18 cellular contexts compared by ENCODE assay signal in genomic region chr5:141973871-141974595, GRCh38. TPM values are rescaled to one million over a fixed set of nuclear protein-coding genes. Genes with fewer than 3 reads are reported as not detected.
DNase-seq lines count a peak whose midpoint lies in the region; ATAC-seq and TF ChIP-seq lines count a peak whose summit lies in the region.
"Had no signal": no experiment of that assay in that cellular context is flagged by ENCODE, and none has a peak within 500 bp of the region (broad histone marks: within the 10 kb centered on the region; RNA-seq: fewer than 3 reads in every experiment).

No MANE protein-coding gene starts in this region.

- WGBS in mammary epithelial cell (ENCODE audit: low coverage, missing lambda C conversion rate) = 89% methylated on average over 1 of the region's 1 CpG

- H3K9me3 Mint-ChIP-seq in activated CD4-positive, alpha-beta T cell treated with anti-CD3 and anti-CD28 coated beads for 36 hours (ENCODE audit: low read depth) = no peaks in the 10 kb centered on the region
- H3K9me3 Mint-ChIP-seq in activated CD4-positive, alpha-beta T cell treated with anti-CD3 and anti-CD28 coated beads, Interleukin-2, amount 10 ng/mL, durations not matched to agents 7 days and 5 days = no peaks in the 10 kb centered on the region
- H3K9me3 Mint-ChIP-seq: H9, memory B cell had no signal

- H3K36me3 ChIP-seq in Loucy (ENCODE audit: insufficient read depth, low read length) = peaks cover 12% of the 10 kb centered on the region; the same call in 1 of the 2 replicates
- peaks cover 3% of the 10 kb centered on the region for H3K36me3 ChIP-seq in mammary epithelial cell (ENCODE audit: insufficient read depth, low read length)

- H3K4me3 Mint-ChIP-seq in activated CD4-positive, alpha-beta T cell treated with anti-CD3 and anti-CD28 coated beads for 36 hours = no peak overlapping the region
- H3K4me3 Mint-ChIP-seq in activated CD4-positive, alpha-beta T cell treated with anti-CD3 and anti-CD28 coated beads, Interleukin-2, amount 10 ng/mL, durations not matched to agents 7 days and 5 days = no peak overlapping the region
- H3K4me3 Mint-ChIP-seq: H9, memory B cell had no signal

- no peak overlapping the region for H3K27ac ChIP-seq in mammary epithelial cell (ENCODE audit: insufficient read depth, low read depth, low read length)
- H3K27ac ChIP-seq: coronary artery, esophagus squamous epithelium, neutrophil, spleen, suprapubic skin had no signal

- DNase-seq in activated CD4-positive, alpha-beta T cell treated with anti-CD3 and anti-CD28 coated beads for 36 hours = no peak
- no peak for DNase-seq in activated CD4-positive, alpha-beta T cell treated with anti-CD3 and anti-CD28 coated beads, Interleukin-2, amount 10 ng/mL, durations not matched to agents 7 days and 5 days
- DNase-seq in mammary epithelial cell (peak; percentile 19), non-pigmented ciliary epithelial cell (ENCODE audit: low read depth) (peak; percentile 49), mesenteric fat pad (ENCODE audit: low spot score) (no peak), AG20443 (ENCODE audit: low spot score) (no peak)
- DNase-seq: esophagus squamous epithelium, H9, KG1, NCI-H1436 treated with DMSO at 0.1 percent for 48 hours, NCI-H510A, spleen had no signal

- H3K27ac Mint-ChIP-seq in activated CD4-positive, alpha-beta T cell treated with anti-CD3 and anti-CD28 coated beads for 36 hours = peak overlapping the region; percentile 88
- no peak overlapping the region for H3K27ac Mint-ChIP-seq in activated CD4-positive, alpha-beta T cell treated with anti-CD3 and anti-CD28 coated beads, Interleukin-2, amount 10 ng/mL, durations not matched to agents 7 days and 5 days
- H3K27ac Mint-ChIP-seq: H9, memory B cell had no signal

- BruUV-seq in mammary epithelial cell (replicated peaks; lab: Mats Ljungman, UMichigan) = no TSS peak

- intact Hi-C loops in activated CD4-positive, alpha-beta T cell treated with anti-CD3 and anti-CD28 coated beads for 36 hours (cut with DNase I, micrococcal nuclease) = loop anchor here in 1 of 2 experiments (5.0 kb wide), 1 partner anchor 33 kb away; no protein-coding TSS in a partner anchor
- intact Hi-C loops in mammary epithelial cell (cut with micrococcal nuclease) = no loop called here

- CTCF ChIA-PET in activated CD4-positive, alpha-beta T cell treated with anti-CD3 and anti-CD28 coated beads for 36 hours (lab: Charles Lee) = interaction anchor here (0.7 kb wide), 1 partner anchor 13 kb away, joined by 4 read pairs; no protein-coding TSS in a partner anchor
- CTCF ChIA-PET in activated CD4-positive, alpha-beta T cell treated with anti-CD3 and anti-CD28 coated beads, Interleukin-2, amount 10 ng/mL, durations not matched to agents 7 days and 5 days (lab: Charles Lee) = interaction anchor here (6.9 kb wide), 1 partner anchor 15 kb away, joined by 107 read pairs; the partner anchor contains the start of gene PCDH12
- CTCF ChIA-PET in mammary epithelial cell (lab: Charles Lee; ENCODE audit: low non-redundant PET) = no interaction called here

- TF ChIP-seq CTCF in Loucy (conservative IDR thresholded peaks at IDR 0.05; ENCODE audit: low read length) = no peak
- TF ChIP-seq CTCF in mammary epithelial cell (conservative IDR thresholded peaks at IDR 0.05 in 1 of 2, IDR thresholded peaks at IDR 0.05 in 1 of 2; ENCODE audit: extremely low read depth in 1 of 2, insufficient read depth in 1 of 2, low read depth in 1 of 2, low read length in 2 of 2) = no peak

- no peak overlapping the region for H3K9ac ChIP-seq in Loucy (ENCODE audit: low read depth, low read length, poor library complexity, severe bottlenecking)
- no peak overlapping the region for H3K9ac ChIP-seq in mammary epithelial cell (ENCODE audit: insufficient read depth, low read length)

- H3K4me2 ChIP-seq in Loucy (ENCODE audit: low read depth, low read length, poor library complexity, severe bottlenecking) (peak overlapping the region; percentile 30), mammary epithelial cell (ENCODE audit: insufficient read depth, low read depth, low read length) (no peak overlapping the region)

- H3K4me1 ChIP-seq in Loucy (ENCODE audit: insufficient read depth, low read length, poor library complexity, severe bottlenecking) (peaks cover 36% of the 10 kb centered on the region), mammary epithelial cell (ENCODE audit: insufficient read depth, low read length) (peaks cover 18% of the 10 kb centered on the region)

- in situ Hi-C loops in mammary epithelial cell (cut with MboI; ENCODE audit: low sequenced_read_pairs in 2 of 2) = no loop called here

- H3K36me3 Mint-ChIP-seq in activated CD4-positive, alpha-beta T cell treated with anti-CD3 and anti-CD28 coated beads for 36 hours (ENCODE audit: low read depth) = peaks cover 41% of the 10 kb centered on the region
- H3K36me3 Mint-ChIP-seq in activated CD4-positive, alpha-beta T cell treated with anti-CD3 and anti-CD28 coated beads, Interleukin-2, amount 10 ng/mL, durations not matched to agents 7 days and 5 days (ENCODE audit: low read depth) = peaks cover 46% of the 10 kb centered on the region

- H2AFZ ChIP-seq in Loucy (ENCODE audit: low read length) (no peak overlapping the region), mammary epithelial cell (ENCODE audit: low read depth, low read length) (no peak overlapping the region)

- peaks cover 40% of the 10 kb centered on the region for H3K4me1 Mint-ChIP-seq in activated CD4-positive, alpha-beta T cell treated with anti-CD3 and anti-CD28 coated beads for 36 hours
- H3K4me1 Mint-ChIP-seq in activated CD4-positive, alpha-beta T cell treated with anti-CD3 and anti-CD28 coated beads, Interleukin-2, amount 10 ng/mL, durations not matched to agents 7 days and 5 days = peaks cover 36% of the 10 kb centered on the region

- dilution Hi-C loops in mammary epithelial cell (cut with HindIII; ENCODE audit: low sequenced_read_pairs) = no loop called here

- no peaks in the 10 kb centered on the region for H3K9me3 ChIP-seq in Loucy (ENCODE audit: insufficient read depth, low read depth, low read length)
- no peaks in the 10 kb centered on the region for H3K9me3 ChIP-seq in mammary epithelial cell (replicated peaks; ENCODE audit: insufficient read depth, low read length)
- H3K9me3 ChIP-seq: esophagus squamous epithelium, neutrophil, spleen, suprapubic skin had no signal

- H3K4me3 ChIP-seq in Loucy (ENCODE audit: low read length, poor library complexity, severe bottlenecking) (peak overlapping the region; percentile 1), mammary epithelial cell (replicated peaks in 1 of 3; ENCODE audit: insufficient read depth in 1 of 3, low read depth in 2 of 3, low read length in 3 of 3) (no peak overlapping the region)
- H3K4me3 ChIP-seq: coronary artery, esophagus squamous epithelium, spleen, suprapubic skin had no signal

- H3K79me2 ChIP-seq in Loucy (ENCODE audit: insufficient read depth, low read length) (peaks cover 26% of the 10 kb centered on the region), mammary epithelial cell (ENCODE audit: insufficient read depth, low read length) (peaks cover 27% of the 10 kb centered on the region)

- peak; percentile 10 for ATAC-seq in activated CD4-positive, alpha-beta T cell treated with anti-CD3 and anti-CD28 coated beads for 36 hours
- no peak for ATAC-seq in GM21528 (IDR thresholded peaks at IDR 0.05; ENCODE audit: low FRiP score, unreplicated experiment)

- H3K9me2 ChIP-seq in Loucy (replicated peaks; ENCODE audit: low read depth, low read length) = no peaks in the 10 kb centered on the region

- H4K20me1 ChIP-seq in Loucy (ENCODE audit: insufficient read depth, low read length, poor library complexity, severe bottlenecking) = peaks cover 4% of the 10 kb centered on the region
- H4K20me1 ChIP-seq in mammary epithelial cell (ENCODE audit: insufficient read depth, low read length) = no peaks in the 10 kb centered on the region

- no peaks in the 10 kb centered on the region for H3K27me3 ChIP-seq in Loucy (ENCODE audit: insufficient read depth, low read length, poor library complexity, severe bottlenecking)
- no peaks in the 10 kb centered on the region for H3K27me3 ChIP-seq in mammary epithelial cell (ENCODE audit: insufficient read depth, low read length)
- H3K27me3 ChIP-seq: esophagus squamous epithelium, neutrophil, spleen, suprapubic skin had no signal

- peaks cover 5% of the 10 kb centered on the region; the same call in 1 of the 2 replicates for H3F3A ChIP-seq in Loucy (ENCODE audit: low read depth)

- POLR2A ChIA-PET in activated CD4-positive, alpha-beta T cell treated with anti-CD3 and anti-CD28 coated beads for 36 hours (lab: Charles Lee) = no interaction called here
- POLR2A ChIA-PET in activated CD4-positive, alpha-beta T cell treated with anti-CD3 and anti-CD28 coated beads, Interleukin-2, amount 10 ng/mL, durations not matched to agents 7 days and 5 days (lab: Charles Lee) = no interaction called here

- no peaks in the 10 kb centered on the region for H3K27me3 Mint-ChIP-seq in activated CD4-positive, alpha-beta T cell treated with anti-CD3 and anti-CD28 coated beads for 36 hours
- H3K27me3 Mint-ChIP-seq in activated CD4-positive, alpha-beta T cell treated with anti-CD3 and anti-CD28 coated beads, Interleukin-2, amount 10 ng/mL, durations not matched to agents 7 days and 5 days = no peaks in the 10 kb centered on the region
- H3K27me3 Mint-ChIP-seq: memory B cell had no signal

RNA-seq across cellular contexts. Expression of gene RNF14, which starts 5.1 kb away (rescaled TPM):
- 10 to 100 TPM; 35.7 to 38.0 TPM for total RNA-seq in activated CD4-positive, alpha-beta T cell treated with anti-CD3 and anti-CD28 coated beads for 36 hours
- total RNA-seq in activated CD4-positive, alpha-beta T cell treated with anti-CD3 and anti-CD28 coated beads, Interleukin-2, amount 10 ng/mL, durations not matched to agents 7 days and 5 days = 10 to 100 TPM; 28.8 to 33.7 TPM
- 10 to 100 TPM; 60.4 to 93.7 TPM for total RNA-seq in mammary epithelial cell
- 33.2 TPM for polyA plus RNA-seq in mammary epithelial cell
- polyA minus RNA-seq in mammary epithelial cell = 145 TPM
- 79.4 TPM for total RNA-seq in mesenteric fat pad

RNA-seq across cellular contexts. Expression of gene PCDH12, which starts 16.0 kb away (rescaled TPM):
- total RNA-seq in activated CD4-positive, alpha-beta T cell treated with anti-CD3 and anti-CD28 coated beads for 36 hours = under 1 TPM; 0.70 to 0.80 TPM
- total RNA-seq in activated CD4-positive, alpha-beta T cell treated with anti-CD3 and anti-CD28 coated beads, Interleukin-2, amount 10 ng/mL, durations not matched to agents 7 days and 5 days = under 1 TPM; 0.73 to 0.82 TPM
- total RNA-seq in mammary epithelial cell = 1 to 10 TPM in 1 of 2 donors, under 1 TPM in 1; 0.17 to 1.2 TPM
- polyA plus RNA-seq in mammary epithelial cell = 0.07 TPM
- polyA minus RNA-seq in mammary epithelial cell = 0.10 TPM
- 6.4 TPM for total RNA-seq in mesenteric fat pad
- total RNA-seq: H9 had no signal

RNA-seq across cellular contexts. Expression of gene GNPDA1, which starts 38.8 kb away (rescaled TPM):
- 10 to 100 TPM; 75.4 to 77.4 TPM for total RNA-seq in activated CD4-positive, alpha-beta T cell treated with anti-CD3 and anti-CD28 coated beads for 36 hours
- total RNA-seq in activated CD4-positive, alpha-beta T cell treated with anti-CD3 and anti-CD28 coated beads, Interleukin-2, amount 10 ng/mL, durations not matched to agents 7 days and 5 days = 10 to 100 TPM; 34.4 to 36.1 TPM
- total RNA-seq in mammary epithelial cell (10 to 100 TPM; 29.0 to 77.2 TPM), mesenteric fat pad (36.2 TPM)
- 26.8 TPM for polyA plus RNA-seq in mammary epithelial cell
- 71.6 TPM for polyA minus RNA-seq in mammary epithelial cell

RNA-seq across cellular contexts. Expression of gene DELE1, which starts 50.4 kb away (rescaled TPM):
- total RNA-seq in activated CD4-positive, alpha-beta T cell treated with anti-CD3 and anti-CD28 coated beads for 36 hours = 10 to 100 TPM; 48.7 to 56.1 TPM
- total RNA-seq in activated CD4-positive, alpha-beta T cell treated with anti-CD3 and anti-CD28 coated beads, Interleukin-2, amount 10 ng/mL, durations not matched to agents 7 days and 5 days = 10 to 100 TPM; 71.5 to 72.1 TPM
- total RNA-seq in mammary epithelial cell = 10 to 100 TPM; 39.5 to 51.4 TPM
- 39.8 TPM for polyA plus RNA-seq in mammary epithelial cell
- 37.7 TPM for polyA minus RNA-seq in mammary epithelial cell
- 74.0 TPM for total RNA-seq in mesenteric fat pad

Comparison
In these comparisons a context has a peak if more than half of its experiments do, and no peak if none do; other contexts are left out.
1. DNase-seq: peak in mammary epithelial cell (single experiment) and non-pigmented ciliary epithelial cell (single experiment); none in activated CD4-positive, alpha-beta T cell treated with anti-CD3 and anti-CD28 coated beads for 36 hours (single experiment), activated CD4-positive, alpha-beta T cell treated with anti-CD3 and anti-CD28 coated beads, Interleukin-2, amount 10 ng/mL, durations not matched to agents 7 days and 5 days (single experiment), mesenteric fat pad (single experiment) and AG20443 (single experiment).